22 cellular contexts compared by ENCODE assay signal in the genomic region with DNA sequence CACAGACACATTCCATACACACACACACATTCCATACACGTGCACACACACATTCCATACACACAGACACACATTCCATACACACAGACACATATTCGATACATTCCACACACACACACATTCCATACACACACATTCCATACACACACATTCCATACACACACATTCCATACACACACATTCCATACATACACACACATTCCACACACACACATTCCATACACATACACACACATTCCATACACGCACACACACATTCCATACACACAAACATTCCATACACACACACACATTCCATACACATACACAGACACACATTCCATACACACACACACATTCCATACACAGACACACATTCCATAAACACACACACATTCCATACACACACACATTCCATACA. TPM values are rescaled to one million over a fixed set of nuclear protein-coding genes. Genes with fewer than 3 reads are reported as not detected.
A peak's percentile ranks its signal among the peaks of the same experiment; 100 is the strongest.
DNase-seq lines count a peak whose midpoint lies in the region; TF ChIP-seq lines count a peak whose summit lies in the region.
"Had no signal": no experiment of that assay in that cellular context is flagged by ENCODE, and none has a peak within 500 bp of the region (broad histone marks: within the 10 kb centered on the region; RNA-seq: fewer than 3 reads in every experiment).

No MANE protein-coding gene starts in this region.

- no peak overlapping the region for H3K4me3 ChIP-seq in epithelial cell of esophagus (ENCODE audit: low read length)
- H3K4me3 ChIP-seq: skin epidermis, upper lobe of right lung had no signal

- no peak overlapping the region for H3K27ac ChIP-seq in substantia nigra (ENCODE audit: low read depth, low read length, poor library complexity, severe bottlenecking)
- H3K27ac ChIP-seq: skin epidermis, upper lobe of right lung had no signal

- in situ Hi-C loops in Caki2 (cut with HindIII; ENCODE audit: low pct_unique_long_range_greater_than_20kb, low sequenced_read_pairs) = no loop called here

- DNase-seq in Caki2 (ENCODE audit: low read depth) = peak; percentile 16
- peak; percentile 3 for DNase-seq in NAMALWA (ENCODE audit: low spot score)
- DNase-seq in epithelial cell of esophagus (ENCODE audit: low read depth) = peak; percentile 6
- DNase-seq in left kidney (ENCODE audit: low read depth, low spot score) = peak; percentile 29
- DNase-seq in NCI-H446 (lab: John Stamatoyannopoulos, UW) = no peak
- no peak for DNase-seq in NCI-H1694 (lab: John Stamatoyannopoulos, UW)
- no peak for DNase-seq in CD1c-positive myeloid dendritic cell (ENCODE audit: extremely low spot score)
- no peak for DNase-seq in substantia nigra (lab: John Stamatoyannopoulos, UW)
- DNase-seq: activated CD4-positive, alpha-beta T cell treated with anti-CD3 and anti-CD28 coated beads, Interleukin-2, amount 50 U/mL, for 1 hour; activated naive CD4-positive, alpha-beta T cell treated with anti-CD3 and anti-CD28 coated beads, Interleukin-2, amount 10 ng/mL, durations not matched to agents 7 days and 5 days; DMS79 treated with DMSO at 0.1 percent for 48 hours; erythroblast; H7; kidney glomerular epithelial cell; NCI-H2081 treated with DMSO at 0.1 percent for 48 hours; NCI-H446 treated with DMSO at 0.1 percent for 48 hours; nucleus accumbens; T1000; upper lobe of right lung had no signal

- TF ChIP-seq CTCF in epithelial cell of esophagus (IDR thresholded peaks at IDR 0.05; ENCODE audit: insufficient read depth, low read depth, low read length, missing control alignments) = no peak

RNA-seq across cellular contexts. Expression of gene LINC00632, which starts 13.7 kb away (rescaled TPM):
- total RNA-seq in Caki2 (2014; rRNA removed; shearing (Covaris generic); ENCODE audit: low replicate concordance) = 26.1 and 31.3 TPM in 2 replicates
- total RNA-seq: B cell, OCI-LY7 had no signal

Comparison
In these comparisons a context has a peak if more than half of its experiments do, and no peak if none do; other contexts are left out.
1. DNase-seq: peak in Caki2 (single experiment), NAMALWA (single experiment), epithelial cell of esophagus (single experiment) and left kidney (single experiment); none in NCI-H446 (0 of 2), NCI-H1694 (single experiment), CD1c-positive myeloid dendritic cell (single experiment) and substantia nigra (0 of 49).